In genomic region chr10:76514891-76515290, GRCh38 we compare ENCODE assay signal across 26 cellular contexts.
"Had no signal": no experiment of that assay in that cellular context is flagged by ENCODE, and none has a peak within 500 bp of the region (broad histone marks: within the 10 kb centered on the region; RNA-seq: fewer than 3 reads in every experiment).

No MANE protein-coding gene starts in this region.

- H3K4me3 ChIP-seq: colonic mucosa, coronary artery, dorsolateral prefrontal cortex, esophagus muscularis mucosa, esophagus squamous epithelium, gastrocnemius medialis, gastroesophageal sphincter, heart left ventricle, heart right ventricle had no signal

- H3K27ac ChIP-seq: colonic mucosa, coronary artery, dorsolateral prefrontal cortex, epithelial cell of prostate, esophagus muscularis mucosa, esophagus squamous epithelium, gastrocnemius medialis, gastroesophageal sphincter, heart left ventricle, heart right ventricle had no signal

- H3K4me1 ChIP-seq: colonic mucosa, esophagus muscularis mucosa, esophagus squamous epithelium, gastrocnemius medialis, heart left ventricle, heart right ventricle had no signal

- H3K9me3 ChIP-seq: colonic mucosa, esophagus muscularis mucosa, esophagus squamous epithelium, gastrocnemius medialis, gastroesophageal sphincter, heart left ventricle, heart right ventricle had no signal

- H3K27me3 ChIP-seq: colonic mucosa, esophagus muscularis mucosa, esophagus squamous epithelium, gastrocnemius medialis, gastroesophageal sphincter, heart left ventricle, heart right ventricle had no signal

- H3K36me3 ChIP-seq: colonic mucosa, esophagus muscularis mucosa, esophagus squamous epithelium, gastrocnemius medialis, gastroesophageal sphincter, heart left ventricle, heart right ventricle had no signal

- ATAC-seq: effector memory CD8-positive, alpha-beta T cell; esophagus mucosa; gastrocnemius medialis; gastroesophageal sphincter; heart left ventricle; heart right ventricle had no signal

- DNase-seq: colonic mucosa; cortex of kidney; dermis blood vessel endothelial cell; dorsolateral prefrontal cortex; effector CD4-positive, alpha-beta T cell; effector CD8-positive, alpha-beta T cell; effector memory CD4-positive, alpha-beta T cell; effector memory CD8-positive, alpha-beta T cell; endodermal cell; erythroblast; esophagus squamous epithelium; foreskin fibroblast; foreskin melanocyte; gastrocnemius medialis; glutamatergic neuron; heart left ventricle; heart right ventricle had no signal

- FAIRE-seq: colon, endometrium, endothelial cell of umbilical vein, frontal cortex had no signal
